Comparison of ENCODE assay signal across 8 cellular contexts in genomic region chr12:47079894-47080724, GRCh38. TPM values are rescaled to one million over a fixed set of nuclear protein-coding genes. Genes with fewer than 3 reads are reported as not detected.
DNase-seq lines count a peak whose midpoint lies in the region; ATAC-seq and TF ChIP-seq lines count a peak whose summit lies in the region.

A gene with protein sequence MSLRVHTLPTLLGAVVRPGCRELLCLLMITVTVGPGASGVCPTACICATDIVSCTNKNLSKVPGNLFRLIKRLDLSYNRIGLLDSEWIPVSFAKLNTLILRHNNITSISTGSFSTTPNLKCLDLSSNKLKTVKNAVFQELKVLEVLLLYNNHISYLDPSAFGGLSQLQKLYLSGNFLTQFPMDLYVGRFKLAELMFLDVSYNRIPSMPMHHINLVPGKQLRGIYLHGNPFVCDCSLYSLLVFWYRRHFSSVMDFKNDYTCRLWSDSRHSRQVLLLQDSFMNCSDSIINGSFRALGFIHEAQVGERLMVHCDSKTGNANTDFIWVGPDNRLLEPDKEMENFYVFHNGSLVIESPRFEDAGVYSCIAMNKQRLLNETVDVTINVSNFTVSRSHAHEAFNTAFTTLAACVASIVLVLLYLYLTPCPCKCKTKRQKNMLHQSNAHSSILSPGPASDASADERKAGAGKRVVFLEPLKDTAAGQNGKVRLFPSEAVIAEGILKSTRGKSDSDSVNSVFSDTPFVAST (minus strand): TSS chr12:47079959. CDS start chr12:47079002, 957 bp downstream.

- H3K9me3 ChIP-seq in SU-DHL-6 (ENCODE audit: insufficient read depth, low read length), result no peaks in the 10 kb centered on the region

- H3K36me3 ChIP-seq in SU-DHL-6 (ENCODE audit: low read length), result no peaks in the 10 kb centered on the region

- in situ Hi-C loops in GM13976 (cut with MboI; ENCODE audit: low sequenced_read_pairs, unreplicated experiment), result no loop called here
- in situ Hi-C loops in astrocyte of the cerebellum (cut with HindIII; ENCODE audit: low sequenced_read_pairs), result no loop called here

- no peaks in the 10 kb centered on the region for H4K20me1 ChIP-seq in SU-DHL-6 (ENCODE audit: low read depth, low read length)

- ATAC-seq in HG03066 (IDR thresholded peaks at IDR 0.05; ENCODE audit: low read depth, unreplicated experiment), result peak; percentile 40

- no peaks in the 10 kb centered on the region for H3K27me3 ChIP-seq in SU-DHL-6 (ENCODE audit: low read length)

- peak within 1 kb of the TSS; percentile 80 for H2AFZ ChIP-seq in SU-DHL-6 (ENCODE audit: low read depth, low read length, severe bottlenecking)

- peak within 1 kb of the TSS; percentile 25; the same call in 1 of the 2 replicates for H3K27ac ChIP-seq in SU-DHL-6 (ENCODE audit: low read depth, low read length)

- no peaks in the 10 kb centered on the region for H3K9me2 ChIP-seq in SU-DHL-6 (replicated peaks; ENCODE audit: insufficient read depth, low read length)

- DNase-seq in GM13976 (ENCODE audit: low spot score) (peak; percentile 48), astrocyte of the cerebellum (ENCODE audit: low read depth) (no peak), hypothalamus (lab: John Stamatoyannopoulos, UW) (peak in 31 of 51 donors; percentile 10 to 65 (median 37)), renal cortical epithelial cell (ENCODE audit: low read depth) (peak; percentile 55), putamen (ENCODE audit: low spot score) (no peak), NCI-H1694 treated with DMSO at 0.1 percent for 48 hours (lab: John Stamatoyannopoulos, UW) (no peak)

- H3K9ac ChIP-seq in SU-DHL-6 (ENCODE audit: low read length), result peak within 1 kb of the TSS; percentile 52

- peaks cover 19% of the 10 kb centered on the region for H3F3A ChIP-seq in SU-DHL-6 (ENCODE audit: insufficient read depth)

- H3K4me3 ChIP-seq in SU-DHL-6 (ENCODE audit: insufficient read depth, low read length, poor library complexity, severe bottlenecking) (peak within 1 kb of the TSS; percentile 54), astrocyte of the cerebellum (ENCODE audit: low read depth, low read length) (peak within 1 kb of the TSS; percentile 75)

- H3K4me2 ChIP-seq in SU-DHL-6 (ENCODE audit: low read depth, low read length, poor library complexity, severe bottlenecking), result peak within 1 kb of the TSS; percentile 96

- TF ChIP-seq CTCF in GM13976 (IDR thresholded peaks at IDR 0.05; ENCODE audit: borderline replicate concordance, control extremely low read depth, extremely low read depth, insufficient read depth, missing control alignments) (no peak), SU-DHL-6 (IDR thresholded peaks at IDR 0.05; ENCODE audit: insufficient read depth, low read length, poor library complexity, severe bottlenecking) (no peak), astrocyte of the cerebellum (IDR thresholded peaks at IDR 0.05; ENCODE audit: low read depth, low read length, missing control alignments) (no peak)

- no peaks in the 10 kb centered on the region for H3K79me2 ChIP-seq in SU-DHL-6 (ENCODE audit: insufficient read depth, low read length)

RNA-seq across cellular contexts. Expression of the gene that starts here (rescaled TPM):
- 154 and 312 TPM in 2 replicates for total RNA-seq in renal cortical epithelial cell

Comparison
In these comparisons a context has a peak if more than half of its experiments do, and no peak if none do; other contexts are left out.
1. DNase-seq: peak in GM13976 (single experiment), hypothalamus (31 of 51) and renal cortical epithelial cell (single experiment); none in astrocyte of the cerebellum (single experiment), putamen (single experiment) and NCI-H1694 treated with DMSO at 0.1 percent for 48 hours (single experiment).